ENCODE assay signal across 8 cellular contexts in the genomic region with DNA sequence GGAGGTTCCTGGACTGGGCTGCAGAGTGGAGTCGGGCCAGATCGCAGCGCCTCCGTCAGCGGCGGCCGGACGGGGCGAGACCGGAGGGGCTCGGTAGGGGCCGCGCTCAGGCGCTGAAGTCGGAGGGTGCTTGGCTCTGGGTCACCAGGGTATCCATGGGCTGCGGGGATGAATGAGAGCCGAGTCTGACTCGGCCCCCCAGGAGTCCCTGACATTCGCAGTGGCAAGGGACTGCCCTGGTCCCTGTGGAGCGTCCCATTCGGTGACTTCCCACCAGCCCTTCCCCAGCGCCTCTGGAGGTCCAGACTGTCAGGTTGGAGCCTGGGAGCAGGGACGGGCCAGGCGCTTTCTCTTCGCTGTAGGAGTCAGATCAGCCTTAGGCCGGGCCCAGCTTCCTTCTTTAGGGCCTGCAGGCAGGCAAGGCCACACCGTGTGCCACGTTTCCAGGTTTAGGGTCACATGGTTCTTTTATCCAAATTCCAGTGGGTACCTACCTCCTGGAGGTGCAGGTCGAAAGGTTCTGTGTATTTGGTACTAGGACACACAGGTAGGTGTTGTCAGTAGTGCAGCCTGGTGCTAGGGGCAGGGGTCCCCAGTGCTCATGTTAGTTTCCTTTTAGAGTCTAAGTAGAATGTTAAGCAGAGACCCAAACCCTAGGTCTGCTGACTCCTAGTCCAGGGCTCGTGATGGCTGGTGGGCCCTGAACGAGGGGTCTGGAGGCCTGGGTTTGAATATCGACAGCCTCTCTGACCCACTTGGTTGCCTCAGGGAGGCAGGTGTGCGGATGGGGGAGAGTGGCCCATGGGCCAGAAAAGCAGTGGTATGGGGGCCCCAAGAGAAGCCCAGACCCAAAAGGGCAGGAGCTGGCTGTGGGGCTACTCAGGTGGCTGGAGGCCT. TPM values are rescaled to one million over a fixed set of nuclear protein-coding genes. Genes with fewer than 3 reads are reported as not detected.
A peak's percentile ranks its signal among the peaks of the same experiment; 100 is the strongest.
DNase-seq lines count a peak whose midpoint lies in the region; ATAC-seq and TF ChIP-seq lines count a peak whose summit lies in the region.

No MANE protein-coding gene starts in this region.

- in situ Hi-C loops in T47D (cut with HindIII; ENCODE audit: low pct_unique_long_range_greater_than_20kb, low sequenced_read_pairs): no loop called here

- ATAC-seq in right lobe of liver (peak; percentile 3 to 22 (median 15)), upper lobe of right lung (peak; percentile 3)

- peak overlapping the region; percentile 74 for H3K27ac ChIP-seq in KOPT-K1 (ENCODE audit: low read depth, low read length, poor library complexity, severe bottlenecking)
- H3K27ac ChIP-seq in right lobe of liver: peak overlapping the region; percentile 80 to 90 (median 82)
- H3K27ac ChIP-seq in upper lobe of right lung: peak overlapping the region; percentile 91

- 13% methylated on average over 8 of the region's 33 CpGs for WGBS in right lobe of liver (ENCODE audit: insufficient coverage, low coverage, low lambda C conversion rate, missing lambda C conversion rate)

- H3K9me3 ChIP-seq in KOPT-K1 (ENCODE audit: insufficient read depth, low read length, poor library complexity, severe bottlenecking) (no peaks in the 10 kb centered on the region), right lobe of liver (no peaks in the 10 kb centered on the region), upper lobe of right lung (no peaks in the 10 kb centered on the region)

- H3K4me3 ChIP-seq in right lobe of liver: peak overlapping the region; percentile 70 to 89 (median 89)
- H3K4me3 ChIP-seq in upper lobe of right lung: peak overlapping the region; percentile 93

- no peaks in the 10 kb centered on the region for H3K27me3 ChIP-seq in right lobe of liver
- no peaks in the 10 kb centered on the region for H3K27me3 ChIP-seq in upper lobe of right lung

- no peak for TF ChIP-seq POLR2A in right lobe of liver (IDR thresholded peaks at IDR 0.05)

- TF ChIP-seq CTCF in right lobe of liver (IDR thresholded peaks at IDR 0.05) (no peak), upper lobe of right lung (IDR thresholded peaks at IDR 0.05) (no peak)

- H3K36me3 ChIP-seq in KOPT-K1 (ENCODE audit: insufficient read depth, low read length): 0 out of 2 replicates have a peak, but pooled peaks cover 3% of the 10 kb centered on the region
- H3K36me3 ChIP-seq in right lobe of liver: no peaks in the 10 kb centered on the region
- H3K36me3 ChIP-seq in upper lobe of right lung: no peaks in the 10 kb centered on the region

- intact Hi-C loops in right lobe of liver (cut with DNase I): loop anchor here in 1 of 2 donors (10.0 kb wide), 1 partner anchor 67 kb away; a partner anchor contains a TSS
- intact Hi-C loops in upper lobe of right lung (cut with DNase I): no loop called here

- H3K4me1 ChIP-seq in right lobe of liver (peaks cover 0 to 26% (median 10%) of the 10 kb centered on the region in 4 donors), upper lobe of right lung (peaks cover 34% of the 10 kb centered on the region)

- DNase-seq in DMS53 (lab: John Stamatoyannopoulos, UW) (peak; percentile 36), DMS53 treated with DMSO at 0.1 percent for 48 hours (lab: John Stamatoyannopoulos, UW; ENCODE audit: unreplicated experiment) (no peak), T47D (ENCODE audit: low read depth in 1 of 2, low spot score in 1 of 2) (peak; percentile 51 to 61), right lobe of liver (peak in 1 of 3 donors; percentile 63), upper lobe of right lung (peak; percentile 73), hippocampal formation (lab: John Stamatoyannopoulos, UW) (no peak)
- no peak for DNase-seq in activated CD4-positive, alpha-beta T cell treated with anti-CD3 and anti-CD28 coated beads for 48 hours

RNA-seq across cellular contexts. Expression of a gene that starts 1.2 kb away (rescaled TPM):
- total RNA-seq in right lobe of liver (10 to 100 TPM; 14.1 to 30.3 (median 18.2) TPM), upper lobe of right lung (104 TPM)

RNA-seq across cellular contexts. Expression of a gene that starts 15.7 kb away (rescaled TPM):
- total RNA-seq in right lobe of liver (100 to 1,000 TPM in 4 of 6 experiments, 10 to 100 TPM in 2; 74.8 to 378 (median 229) TPM), upper lobe of right lung (not detected)

Comparison
In these comparisons a context has a peak if more than half of its experiments do, and no peak if none do; other contexts are left out.
1. DNase-seq: peak in DMS53 (single experiment), T47D (2 of 2) and upper lobe of right lung (single experiment); none in DMS53 treated with DMSO at 0.1 percent for 48 hours (single experiment), hippocampal formation (0 of 2) and activated CD4-positive, alpha-beta T cell treated with anti-CD3 and anti-CD28 coated beads for 48 hours (single experiment).
2. RNA of a gene that starts 15.7 kb away (total RNA-seq): 74.8 to 378 TPM in right lobe of liver; not detected in upper lobe of right lung (single experiment); every median in the first group is over 10 times any median in the second.
3. Peak in every context shown above with its lines, with median percentiles within 50 percentile points of each other: H3K27ac ChIP-seq.